ENCODE assay signal across 1 cellular context in the genomic region with DNA sequence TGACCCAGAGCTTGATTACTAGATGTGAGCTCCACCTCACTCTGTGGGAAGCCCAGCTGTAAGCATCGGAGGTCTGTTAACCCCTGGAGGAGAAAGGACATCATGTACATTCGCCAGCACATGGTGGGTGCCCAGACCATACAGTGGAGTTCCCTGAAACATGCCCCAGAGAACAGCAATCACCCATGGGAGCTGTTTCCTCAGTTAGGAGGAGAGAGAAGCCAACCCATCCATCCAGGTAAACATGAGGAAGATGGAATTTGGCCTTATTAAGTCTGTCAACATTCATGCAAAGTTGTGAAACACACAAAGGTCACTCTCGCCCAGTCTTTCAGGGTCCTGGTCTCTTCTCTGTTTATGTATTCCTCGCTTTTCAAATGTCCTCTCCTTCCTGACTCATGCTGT.
TF ChIP-seq lines count a peak whose summit lies in the region.

No MANE protein-coding gene starts in this region.

TF ChIP-seq in HepG2, 621 proteins besides CTCF, POLR2A, EP300 and RAD21 (continued from another document and continues in another):
- TF ChIP-seq, protein P1, sequence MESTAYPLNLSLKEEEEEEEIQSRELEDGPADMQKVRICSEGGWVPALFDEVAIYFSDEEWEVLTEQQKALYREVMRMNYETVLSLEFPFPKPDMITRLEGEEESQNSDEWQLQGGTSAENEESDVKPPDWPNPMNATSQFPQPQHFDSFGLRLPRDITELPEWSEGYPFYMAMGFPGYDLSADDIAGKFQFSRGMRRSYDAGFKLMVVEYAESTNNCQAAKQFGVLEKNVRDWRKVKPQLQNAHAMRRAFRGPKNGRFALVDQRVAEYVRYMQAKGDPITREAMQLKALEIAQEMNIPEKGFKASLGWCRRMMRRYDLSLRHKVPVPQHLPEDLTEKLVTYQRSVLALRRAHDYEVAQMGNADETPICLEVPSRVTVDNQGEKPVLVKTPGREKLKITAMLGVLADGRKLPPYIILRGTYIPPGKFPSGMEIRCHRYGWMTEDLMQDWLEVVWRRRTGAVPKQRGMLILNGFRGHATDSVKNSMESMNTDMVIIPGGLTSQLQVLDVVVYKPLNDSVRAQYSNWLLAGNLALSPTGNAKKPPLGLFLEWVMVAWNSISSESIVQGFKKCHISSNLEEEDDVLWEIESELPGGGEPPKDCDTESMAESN (CRISPR knock-in tag; conservative IDR thresholded peaks at IDR 0.05), result peak; percentile 68
- TF ChIP-seq EHMT2 (IDR thresholded peaks at IDR 0.05; ENCODE audit: borderline replicate concordance, low read depth, low read length) (peak; percentile 85; the same call in 1 of the 2 replicates), NPAS2 (CRISPR knock-in tag; IDR thresholded peaks at IDR 0.05; ENCODE audit: borderline replicate concordance) (no peak), KLF13 (CRISPR knock-in tag; IDR thresholded peaks at IDR 0.05) (no peak), TEAD2 (CRISPR knock-in tag; IDR thresholded peaks at IDR 0.05) (no peak), ZSCAN20 (CRISPR knock-in tag; IDR thresholded peaks at IDR 0.05; ENCODE audit: borderline replicate concordance) (0 out of 2 replicates have a peak, but pooled peaks have one; percentile 40), SOX6 (IDR thresholded peaks at IDR 0.05) (no peak), SOX6 (CRISPR knock-in tag; IDR thresholded peaks at IDR 0.05) (peak; percentile 83), ZNF234 (CRISPR knock-in tag; conservative IDR thresholded peaks at IDR 0.05) (no peak), MBD4 (IDR thresholded peaks at IDR 0.05; ENCODE audit: borderline replicate concordance, low read length) (no peak), SKI (IDR thresholded peaks at IDR 0.05; ENCODE audit: partially characterized antibody) (peak; percentile 23), ISL2 (CRISPR knock-in tag; IDR thresholded peaks at IDR 0.05) (peak; percentile 90), YEATS2 (CRISPR knock-in tag; IDR thresholded peaks at IDR 0.05; ENCODE audit: borderline replicate concordance) (no peak), FOXP1 (IDR thresholded peaks at IDR 0.05) (peak; percentile 73; the same call in 1 of the 2 replicates), FOXP1 (CRISPR knock-in tag; IDR thresholded peaks at IDR 0.05) (peak; percentile 91), ZFP36L1 (CRISPR knock-in tag; IDR thresholded peaks at IDR 0.05) (no peak), ZKSCAN5 (CRISPR knock-in tag; IDR thresholded peaks at IDR 0.05) (peak; percentile 87), IRX3 (CRISPR knock-in tag; IDR thresholded peaks at IDR 0.05; ENCODE audit: borderline replicate concordance, low read depth) (no peak), ZBTB20 (CRISPR knock-in tag; IDR thresholded peaks at IDR 0.05; ENCODE audit: borderline replicate concordance, low read depth) (peak; percentile 26; the same call in 1 of the 2 replicates), NCOA5 (CRISPR knock-in tag; IDR thresholded peaks at IDR 0.05) (no peak), NR2F2 (IDR thresholded peaks at IDR 0.05; ENCODE audit: borderline replicate concordance, low read depth) (peak; percentile 81), ERF (CRISPR knock-in tag; IDR thresholded peaks at IDR 0.05) (peak; percentile 70; the same call in 1 of the 2 replicates), SP1 (IDR thresholded peaks at IDR 0.05) (no peak), SP1 (CRISPR knock-in tag; IDR thresholded peaks at IDR 0.05) (peak; percentile 26; the same call in 1 of the 2 replicates), ZNF331 (CRISPR knock-in tag; IDR thresholded peaks at IDR 0.05) (peak; percentile 70; the same call in 1 of the 2 replicates), RCOR2 (CRISPR knock-in tag; IDR thresholded peaks at IDR 0.05) (peak; percentile 89; the same call in 1 of the 2 replicates), PITX1 (CRISPR knock-in tag; IDR thresholded peaks at IDR 0.05) (peak; percentile 89), GATAD1 (CRISPR knock-in tag; IDR thresholded peaks at IDR 0.05) (peak; percentile 51; the same call in 1 of the 2 replicates), KMT2B (CRISPR knock-in tag; IDR thresholded peaks at IDR 0.05) (peak; percentile 51; the same call in 1 of the 2 replicates)
- TF ChIP-seq, protein P2, sequence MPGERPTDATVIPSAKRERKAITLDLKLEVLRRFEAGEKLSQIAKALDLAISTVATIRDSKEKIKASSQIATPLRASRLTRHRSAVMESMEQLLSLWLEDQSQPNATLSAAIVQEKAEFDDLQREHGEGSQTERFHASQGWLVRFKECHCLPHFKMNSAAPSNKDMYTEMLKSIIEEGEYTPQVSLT (CRISPR knock-in tag; IDR thresholded peaks at IDR 0.05; ENCODE audit: borderline replicate concordance, low read depth), result no peak
- TF ChIP-seq, protein P3, sequence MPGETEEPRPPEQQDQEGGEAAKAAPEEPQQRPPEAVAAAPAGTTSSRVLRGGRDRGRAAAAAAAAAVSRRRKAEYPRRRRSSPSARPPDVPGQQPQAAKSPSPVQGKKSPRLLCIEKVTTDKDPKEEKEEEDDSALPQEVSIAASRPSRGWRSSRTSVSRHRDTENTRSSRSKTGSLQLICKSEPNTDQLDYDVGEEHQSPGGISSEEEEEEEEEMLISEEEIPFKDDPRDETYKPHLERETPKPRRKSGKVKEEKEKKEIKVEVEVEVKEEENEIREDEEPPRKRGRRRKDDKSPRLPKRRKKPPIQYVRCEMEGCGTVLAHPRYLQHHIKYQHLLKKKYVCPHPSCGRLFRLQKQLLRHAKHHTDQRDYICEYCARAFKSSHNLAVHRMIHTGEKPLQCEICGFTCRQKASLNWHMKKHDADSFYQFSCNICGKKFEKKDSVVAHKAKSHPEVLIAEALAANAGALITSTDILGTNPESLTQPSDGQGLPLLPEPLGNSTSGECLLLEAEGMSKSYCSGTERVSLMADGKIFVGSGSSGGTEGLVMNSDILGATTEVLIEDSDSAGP (CRISPR knock-in tag; IDR thresholded peaks at IDR 0.05; ENCODE audit: borderline replicate concordance), result peak; percentile 26; the same call in 1 of the 2 replicates
- TF ChIP-seq, protein P4, sequence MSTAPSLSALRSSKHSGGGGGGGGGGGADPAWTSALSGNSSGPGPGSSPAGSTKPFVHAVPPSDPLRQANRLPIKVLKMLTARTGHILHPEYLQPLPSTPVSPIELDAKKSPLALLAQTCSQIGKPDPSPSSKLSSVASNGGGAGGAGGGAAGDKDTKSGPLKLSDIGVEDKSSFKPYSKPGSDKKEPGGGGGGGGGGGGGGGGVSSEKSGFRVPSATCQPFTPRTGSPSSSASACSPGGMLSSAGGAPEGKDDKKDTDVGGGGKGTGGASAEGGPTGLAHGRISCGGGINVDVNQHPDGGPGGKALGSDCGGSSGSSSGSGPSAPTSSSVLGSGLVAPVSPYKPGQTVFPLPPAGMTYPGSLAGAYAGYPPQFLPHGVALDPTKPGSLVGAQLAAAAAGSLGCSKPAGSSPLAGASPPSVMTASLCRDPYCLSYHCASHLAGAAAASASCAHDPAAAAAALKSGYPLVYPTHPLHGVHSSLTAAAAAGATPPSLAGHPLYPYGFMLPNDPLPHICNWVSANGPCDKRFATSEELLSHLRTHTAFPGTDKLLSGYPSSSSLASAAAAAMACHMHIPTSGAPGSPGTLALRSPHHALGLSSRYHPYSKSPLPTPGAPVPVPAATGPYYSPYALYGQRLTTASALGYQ (CRISPR knock-in tag; IDR thresholded peaks at IDR 0.05), result peak; percentile 64; the same call in 1 of the 2 replicates
- TF ChIP-seq, protein P5, sequence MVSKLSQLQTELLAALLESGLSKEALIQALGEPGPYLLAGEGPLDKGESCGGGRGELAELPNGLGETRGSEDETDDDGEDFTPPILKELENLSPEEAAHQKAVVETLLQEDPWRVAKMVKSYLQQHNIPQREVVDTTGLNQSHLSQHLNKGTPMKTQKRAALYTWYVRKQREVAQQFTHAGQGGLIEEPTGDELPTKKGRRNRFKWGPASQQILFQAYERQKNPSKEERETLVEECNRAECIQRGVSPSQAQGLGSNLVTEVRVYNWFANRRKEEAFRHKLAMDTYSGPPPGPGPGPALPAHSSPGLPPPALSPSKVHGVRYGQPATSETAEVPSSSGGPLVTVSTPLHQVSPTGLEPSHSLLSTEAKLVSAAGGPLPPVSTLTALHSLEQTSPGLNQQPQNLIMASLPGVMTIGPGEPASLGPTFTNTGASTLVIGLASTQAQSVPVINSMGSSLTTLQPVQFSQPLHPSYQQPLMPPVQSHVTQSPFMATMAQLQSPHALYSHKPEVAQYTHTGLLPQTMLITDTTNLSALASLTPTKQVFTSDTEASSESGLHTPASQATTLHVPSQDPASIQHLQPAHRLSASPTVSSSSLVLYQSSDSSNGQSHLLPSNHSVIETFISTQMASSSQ (IDR thresholded peaks at IDR 0.05; ENCODE audit: low read depth), result peak; percentile 60; the same call in 1 of the 2 replicates
- TF ChIP-seq, protein P5 (CRISPR knock-in tag; IDR thresholded peaks at IDR 0.05; ENCODE audit: borderline replicate concordance), result peak; percentile 48; the same call in 1 of the 2 replicates
- TF ChIP-seq, protein P6, sequence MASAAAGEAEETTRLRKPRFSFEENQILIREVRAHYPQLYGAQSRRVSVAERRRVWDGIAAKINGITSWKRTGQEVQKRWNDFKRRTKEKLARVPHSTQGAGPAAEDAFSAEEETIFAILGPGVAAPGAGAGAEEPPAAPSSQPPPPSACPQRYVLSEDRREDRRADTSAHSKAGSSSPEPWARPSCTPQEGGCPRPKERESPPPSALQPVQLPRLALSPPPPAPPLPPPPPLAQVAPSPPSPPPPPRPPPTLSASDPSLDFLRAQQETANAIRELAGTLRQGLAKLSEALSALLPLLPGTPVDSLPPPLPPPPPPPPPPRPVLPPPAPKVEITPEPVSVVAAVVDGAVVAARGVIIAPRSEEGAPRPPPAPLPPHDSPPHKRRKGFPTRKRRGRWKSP (CRISPR knock-in tag; IDR thresholded peaks at IDR 0.05), result peak; percentile 37; the same call in 1 of the 2 replicates
- TF ChIP-seq, protein P7, sequence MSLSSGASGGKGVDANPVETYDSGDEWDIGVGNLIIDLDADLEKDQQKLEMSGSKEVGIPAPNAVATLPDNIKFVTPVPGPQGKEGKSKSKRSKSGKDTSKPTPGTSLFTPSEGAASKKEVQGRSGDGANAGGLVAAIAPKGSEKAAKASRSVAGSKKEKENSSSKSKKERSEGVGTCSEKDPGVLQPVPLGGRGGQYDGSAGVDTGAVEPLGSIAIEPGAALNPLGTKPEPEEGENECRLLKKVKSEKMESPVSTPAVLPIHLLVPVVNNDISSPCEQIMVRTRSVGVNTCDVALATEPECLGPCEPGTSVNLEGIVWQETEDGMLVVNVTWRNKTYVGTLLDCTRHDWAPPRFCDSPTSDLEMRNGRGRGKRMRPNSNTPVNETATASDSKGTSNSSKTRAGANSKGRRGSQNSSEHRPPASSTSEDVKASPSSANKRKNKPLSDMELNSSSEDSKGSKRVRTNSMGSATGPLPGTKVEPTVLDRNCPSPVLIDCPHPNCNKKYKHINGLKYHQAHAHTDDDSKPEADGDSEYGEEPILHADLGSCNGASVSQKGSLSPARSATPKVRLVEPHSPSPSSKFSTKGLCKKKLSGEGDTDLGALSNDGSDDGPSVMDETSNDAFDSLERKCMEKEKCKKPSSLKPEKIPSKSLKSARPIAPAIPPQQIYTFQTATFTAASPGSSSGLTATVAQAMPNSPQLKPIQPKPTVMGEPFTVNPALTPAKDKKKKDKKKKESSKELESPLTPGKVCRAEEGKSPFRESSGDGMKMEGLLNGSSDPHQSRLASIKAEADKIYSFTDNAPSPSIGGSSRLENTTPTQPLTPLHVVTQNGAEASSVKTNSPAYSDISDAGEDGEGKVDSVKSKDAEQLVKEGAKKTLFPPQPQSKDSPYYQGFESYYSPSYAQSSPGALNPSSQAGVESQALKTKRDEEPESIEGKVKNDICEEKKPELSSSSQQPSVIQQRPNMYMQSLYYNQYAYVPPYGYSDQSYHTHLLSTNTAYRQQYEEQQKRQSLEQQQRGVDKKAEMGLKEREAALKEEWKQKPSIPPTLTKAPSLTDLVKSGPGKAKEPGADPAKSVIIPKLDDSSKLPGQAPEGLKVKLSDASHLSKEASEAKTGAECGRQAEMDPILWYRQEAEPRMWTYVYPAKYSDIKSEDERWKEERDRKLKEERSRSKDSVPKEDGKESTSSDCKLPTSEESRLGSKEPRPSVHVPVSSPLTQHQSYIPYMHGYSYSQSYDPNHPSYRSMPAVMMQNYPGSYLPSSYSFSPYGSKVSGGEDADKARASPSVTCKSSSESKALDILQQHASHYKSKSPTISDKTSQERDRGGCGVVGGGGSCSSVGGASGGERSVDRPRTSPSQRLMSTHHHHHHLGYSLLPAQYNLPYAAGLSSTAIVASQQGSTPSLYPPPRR (CRISPR knock-in tag; IDR thresholded peaks at IDR 0.05; ENCODE audit: borderline replicate concordance), result peak; percentile 74; the same call in 1 of the 2 replicates
- TF ChIP-seq, protein P8, sequence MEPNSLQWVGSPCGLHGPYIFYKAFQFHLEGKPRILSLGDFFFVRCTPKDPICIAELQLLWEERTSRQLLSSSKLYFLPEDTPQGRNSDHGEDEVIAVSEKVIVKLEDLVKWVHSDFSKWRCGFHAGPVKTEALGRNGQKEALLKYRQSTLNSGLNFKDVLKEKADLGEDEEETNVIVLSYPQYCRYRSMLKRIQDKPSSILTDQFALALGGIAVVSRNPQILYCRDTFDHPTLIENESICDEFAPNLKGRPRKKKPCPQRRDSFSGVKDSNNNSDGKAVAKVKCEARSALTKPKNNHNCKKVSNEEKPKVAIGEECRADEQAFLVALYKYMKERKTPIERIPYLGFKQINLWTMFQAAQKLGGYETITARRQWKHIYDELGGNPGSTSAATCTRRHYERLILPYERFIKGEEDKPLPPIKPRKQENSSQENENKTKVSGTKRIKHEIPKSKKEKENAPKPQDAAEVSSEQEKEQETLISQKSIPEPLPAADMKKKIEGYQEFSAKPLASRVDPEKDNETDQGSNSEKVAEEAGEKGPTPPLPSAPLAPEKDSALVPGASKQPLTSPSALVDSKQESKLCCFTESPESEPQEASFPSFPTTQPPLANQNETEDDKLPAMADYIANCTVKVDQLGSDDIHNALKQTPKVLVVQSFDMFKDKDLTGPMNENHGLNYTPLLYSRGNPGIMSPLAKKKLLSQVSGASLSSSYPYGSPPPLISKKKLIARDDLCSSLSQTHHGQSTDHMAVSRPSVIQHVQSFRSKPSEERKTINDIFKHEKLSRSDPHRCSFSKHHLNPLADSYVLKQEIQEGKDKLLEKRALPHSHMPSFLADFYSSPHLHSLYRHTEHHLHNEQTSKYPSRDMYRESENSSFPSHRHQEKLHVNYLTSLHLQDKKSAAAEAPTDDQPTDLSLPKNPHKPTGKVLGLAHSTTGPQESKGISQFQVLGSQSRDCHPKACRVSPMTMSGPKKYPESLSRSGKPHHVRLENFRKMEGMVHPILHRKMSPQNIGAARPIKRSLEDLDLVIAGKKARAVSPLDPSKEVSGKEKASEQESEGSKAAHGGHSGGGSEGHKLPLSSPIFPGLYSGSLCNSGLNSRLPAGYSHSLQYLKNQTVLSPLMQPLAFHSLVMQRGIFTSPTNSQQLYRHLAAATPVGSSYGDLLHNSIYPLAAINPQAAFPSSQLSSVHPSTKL (CRISPR knock-in tag; IDR thresholded peaks at IDR 0.05), result peak; percentile 95
